ENCODE assay signal across 7 cellular contexts in the genomic region with DNA sequence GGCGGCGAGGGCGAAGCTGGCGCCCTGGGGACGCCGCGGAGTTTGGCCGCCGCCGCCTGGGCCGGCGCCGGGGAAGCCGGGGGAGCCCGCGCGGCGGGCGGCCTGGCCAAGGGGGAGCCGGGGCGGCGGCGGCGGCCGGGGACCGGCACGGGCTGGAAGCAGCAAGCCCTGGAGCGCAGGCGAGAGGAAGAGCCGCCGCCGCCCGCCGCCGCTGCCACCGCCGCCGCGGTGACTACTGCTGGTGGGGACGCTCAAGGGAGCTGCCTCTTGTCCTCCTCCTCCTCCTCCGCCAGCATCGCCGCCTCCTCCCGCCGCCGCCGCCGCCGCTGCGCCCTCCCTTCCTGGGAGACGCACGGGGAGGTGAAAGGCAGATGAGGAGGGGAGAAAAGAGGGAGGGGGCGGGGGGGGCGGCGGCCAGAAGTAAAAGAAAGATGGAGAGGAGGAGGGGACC. TPM values are rescaled to one million over a fixed set of nuclear protein-coding genes. Genes with fewer than 3 reads are reported as not detected.
A peak's percentile ranks its signal among the peaks of the same experiment; 100 is the strongest.
DNase-seq lines count a peak whose midpoint lies in the region; ATAC-seq and TF ChIP-seq lines count a peak whose summit lies in the region.

No MANE protein-coding gene starts in this region.

- H3K9me3 ChIP-seq in ascending aorta (no peaks in the 10 kb centered on the region), suprapubic skin (no peaks in the 10 kb centered on the region)

- TF ChIP-seq CTCF in ascending aorta (IDR thresholded peaks at IDR 0.05), result no peak
- TF ChIP-seq CTCF in kidney epithelial cell (IDR thresholded peaks at IDR 0.05; ENCODE audit: insufficient read depth, low read length, poor library complexity, severe bottlenecking), result no peak
- no peak for TF ChIP-seq CTCF in suprapubic skin (IDR thresholded peaks at IDR 0.05)

- H3K4me1 ChIP-seq in ascending aorta (peaks cover 23% of the 10 kb centered on the region in 2 donors), suprapubic skin (peaks cover 42% of the 10 kb centered on the region)

- POLR2A ChIA-PET in HEK293T (lab: Yijun Ruan, JAX), result interaction anchor here (1.3 kb wide), 2 partner anchors 9 to 12 kb away, joined by 3 to 4 read pairs; no protein-coding TSS in a partner anchor

- peak; percentile 68 for DNase-seq in HEK293T (ENCODE audit: extremely low spot score)
- no peak for DNase-seq in ascending aorta (ENCODE audit: low spot score in 2 of 2)
- no peak for DNase-seq in kidney epithelial cell (ENCODE audit: low read depth)
- no peak for DNase-seq in suprapubic skin (ENCODE audit: low spot score in 2 of 2)
- no peak for DNase-seq in CD1c-positive myeloid dendritic cell (ENCODE audit: extremely low spot score)
- no peak for DNase-seq in stimulated activated CD4-positive, alpha-beta T cell treated with anti-CD3 and anti-CD28 coated beads, Interleukin-4, amount 100 ng/mL, for 4 hours

- under 1% methylated on average over 26 of the region's 55 CpGs for WGBS in suprapubic skin

- intact Hi-C loops in ascending aorta (cut with DNase I), result loop anchor here (5.0 kb wide), 1 partner anchor 55 kb away; no protein-coding TSS in a partner anchor

- CTCF ChIA-PET in HEK293T (lab: Yijun Ruan, JAX), result interaction anchor here (1.0 kb wide), 1 partner anchor 194 kb away, joined by 3 read pairs; no protein-coding TSS in a partner anchor

- TF ChIP-seq POLR2A in suprapubic skin (IDR thresholded peaks at IDR 0.05), result no peak

- peak overlapping the region; percentile 69 to 87 for H3K4me3 ChIP-seq in ascending aorta
- H3K4me3 ChIP-seq in kidney epithelial cell (ENCODE audit: low read depth, low read length), result peak overlapping the region; percentile 90
- peak overlapping the region; percentile 53 for H3K4me3 ChIP-seq in suprapubic skin

- H3K27ac ChIP-seq in ascending aorta (no peak overlapping the region), suprapubic skin (no peak overlapping the region)

- no peaks in the 10 kb centered on the region for H3K36me3 ChIP-seq in ascending aorta
- H3K36me3 ChIP-seq in kidney epithelial cell (ENCODE audit: control insufficient read depth, insufficient read depth, low read length), result peaks cover 1% of the 10 kb centered on the region
- H3K36me3 ChIP-seq in suprapubic skin, result no peaks in the 10 kb centered on the region

- H3K27me3 ChIP-seq in ascending aorta (peaks cover 9% of the 10 kb centered on the region), kidney epithelial cell (ENCODE audit: control insufficient read depth, insufficient read depth, low read length) (peaks cover 5% of the 10 kb centered on the region), suprapubic skin (peaks cover 89% of the 10 kb centered on the region)

- TF ChIP-seq EP300 in suprapubic skin (IDR thresholded peaks at IDR 0.05), result no peak

- ATAC-seq in GM19467 (IDR thresholded peaks at IDR 0.05; ENCODE audit: unreplicated experiment), result no peak

TF ChIP-seq in HEK293T, 16 proteins besides CTCF, POLR2A, EP300 and RAD21:
- TF ChIP-seq CTBP1 (IDR thresholded peaks at IDR 0.05; ENCODE audit: borderline replicate concordance) (no peak), ARNT (IDR thresholded peaks at IDR 0.05) (no peak), SUZ12 (IDR thresholded peaks at IDR 0.05) (no peak), L3MBTL2 (conservative IDR thresholded peaks at IDR 0.05) (no peak), TARDBP (IDR thresholded peaks at IDR 0.05) (no peak), FOXK2 (IDR thresholded peaks at IDR 0.05) (no peak), FOXM1 (IDR thresholded peaks at IDR 0.05; ENCODE audit: borderline replicate concordance) (no peak), ELF4 (IDR thresholded peaks at IDR 0.05) (no peak), LEF1 (IDR thresholded peaks at IDR 0.05; ENCODE audit: borderline replicate concordance) (no peak), BHLHE40 (IDR thresholded peaks at IDR 0.05; ENCODE audit: borderline replicate concordance) (no peak), NFRKB (IDR thresholded peaks at IDR 0.05) (no peak), SP1 (IDR thresholded peaks at IDR 0.05) (no peak), FOXA1 (IDR thresholded peaks at IDR 0.05) (no peak), ZNF384 (IDR thresholded peaks at IDR 0.05) (no peak), HDGF (IDR thresholded peaks at IDR 0.05; ENCODE audit: borderline replicate concordance) (no peak)
- TF ChIP-seq, protein P1, sequence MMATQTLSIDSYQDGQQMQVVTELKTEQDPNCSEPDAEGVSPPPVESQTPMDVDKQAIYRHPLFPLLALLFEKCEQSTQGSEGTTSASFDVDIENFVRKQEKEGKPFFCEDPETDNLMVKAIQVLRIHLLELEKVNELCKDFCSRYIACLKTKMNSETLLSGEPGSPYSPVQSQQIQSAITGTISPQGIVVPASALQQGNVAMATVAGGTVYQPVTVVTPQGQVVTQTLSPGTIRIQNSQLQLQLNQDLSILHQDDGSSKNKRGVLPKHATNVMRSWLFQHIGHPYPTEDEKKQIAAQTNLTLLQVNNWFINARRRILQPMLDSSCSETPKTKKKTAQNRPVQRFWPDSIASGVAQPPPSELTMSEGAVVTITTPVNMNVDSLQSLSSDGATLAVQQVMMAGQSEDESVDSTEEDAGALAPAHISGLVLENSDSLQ (IDR thresholded peaks at IDR 0.05), result no peak
TF ChIP-seq in HEK293T: peak in this region for 0.

RNA-seq across cellular contexts. Expression of a gene that starts 1.0 kb away (rescaled TPM):
- total RNA-seq in ascending aorta (2.0 TPM), kidney epithelial cell (13.0 and 13.3 TPM in 2 replicates), suprapubic skin (1 to 10 TPM in 3 of 4 donors, under 1 TPM in 1; 0.59 to 3.1 (median 2.0) TPM)
